24 cellular contexts compared by ENCODE assay signal in the genomic region with DNA sequence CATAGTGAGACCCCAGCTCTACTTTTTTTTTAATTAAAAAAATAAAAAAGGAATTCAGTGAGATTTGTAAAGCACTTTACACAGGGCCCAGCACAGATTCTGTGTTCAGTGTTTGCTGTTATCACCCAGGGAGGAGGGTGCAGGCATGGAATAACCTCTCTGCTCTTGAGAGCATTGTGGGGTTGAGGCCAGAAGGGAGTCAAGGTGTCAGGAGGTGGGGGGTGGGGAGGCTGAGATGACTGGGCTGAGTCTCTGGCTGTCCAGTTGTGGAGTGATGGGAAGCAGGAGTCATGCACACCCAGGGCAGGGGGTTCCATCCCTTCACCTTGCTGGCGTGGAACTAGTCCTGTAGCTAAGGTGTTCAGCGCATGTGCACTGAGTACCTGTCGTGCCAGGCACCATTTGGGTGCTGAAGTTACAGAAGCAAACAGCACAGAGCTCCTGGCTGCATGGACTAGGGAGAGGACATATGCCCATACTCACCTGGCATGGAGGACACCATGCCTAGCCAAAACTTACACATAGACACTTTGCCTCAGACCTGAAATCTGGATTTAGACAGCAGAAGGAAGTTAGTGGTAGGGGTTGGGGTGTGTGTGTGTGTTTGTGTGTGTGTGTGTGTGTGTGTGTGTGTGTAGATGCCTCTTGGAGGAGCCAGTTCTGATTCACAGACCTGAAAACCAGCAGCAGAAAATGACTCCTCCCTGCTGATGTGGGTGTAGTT.
DNase-seq lines count a peak whose midpoint lies in the region; ATAC-seq and TF ChIP-seq lines count a peak whose summit lies in the region.
"Had no signal": no experiment of that assay in that cellular context is flagged by ENCODE, and none has a peak within 500 bp of the region (broad histone marks: within the 10 kb centered on the region; RNA-seq: fewer than 3 reads in every experiment).

No MANE protein-coding gene starts in this region.

- H3K4me3 ChIP-seq in neural progenitor cell (no peak overlapping the region), Karpas-422 (ENCODE audit: low read length) (no peak overlapping the region)
- H3K4me3 ChIP-seq: cardiac muscle cell, lung, prostate gland, skin epidermis had no signal

- BruUV-seq in Calu3 (replicated peaks; lab: Mats Ljungman, UMichigan), result no TSS peak

- intact Hi-C loops in Calu3 (cut with micrococcal nuclease; ENCODE audit: unreplicated experiment), result no loop called here
- intact Hi-C loops in dendritic cell treated with granulocyte-macrophage colony-stimulating factor and Interleukin-4, amounts not matched to agents 40 ng/mL and 50 ng/mL, for 4 days (cut with micrococcal nuclease), result no loop called here

- H3K27ac Mint-ChIP-seq in Calu3 (ENCODE audit: unreplicated experiment) (peak overlapping the region; percentile 54), neural progenitor cell (peak overlapping the region; percentile 2)
- peak overlapping the region; percentile 44 for H3K27ac Mint-ChIP-seq in dendritic cell treated with granulocyte-macrophage colony-stimulating factor and Interleukin-4, amounts not matched to agents 40 ng/mL and 50 ng/mL, for 4 days
- H3K27ac Mint-ChIP-seq: T-cell had no signal

- H2AFZ ChIP-seq in neural progenitor cell (replicated peaks) (no peak overlapping the region), Karpas-422 (ENCODE audit: low read length) (no peak overlapping the region)

- DNase-seq in Calu3, result no peak
- peak; percentile 18 for DNase-seq in KBM-7
- DNase-seq in neural progenitor cell (ENCODE audit: low spot score), result no peak
- no peak for DNase-seq in stimulated activated CD4-positive, alpha-beta T cell treated with anti-CD3 and anti-CD28 coated beads, Interleukin-2, amount 100 ng/mL, for 48 hours
- no peak for DNase-seq in Karpas-422
- DNase-seq: DMS 273 treated with DMSO at 0.1 percent for 48 hours; effector memory CD4-positive, alpha-beta T cell; GF-D8; GOT3; naive thymus-derived CD4-positive, alpha-beta T cell; NCI-H1048; NCI-H2029; NCI-H524; SHP77; stimulated activated CD4-positive, alpha-beta T cell treated with anti-CD3 and anti-CD28 coated beads, Interleukin-4, amount 100 ng/mL, for 1 hour; substantia nigra; T-cell had no signal

- H3K9ac ChIP-seq in neural progenitor cell, result no peak overlapping the region
- H3K9ac ChIP-seq in Karpas-422 (ENCODE audit: low read length), result no peak overlapping the region

- no peaks in the 10 kb centered on the region for H3K9me3 Mint-ChIP-seq in Calu3 (ENCODE audit: low read depth, unreplicated experiment)
- no peaks in the 10 kb centered on the region for H3K9me3 Mint-ChIP-seq in dendritic cell treated with granulocyte-macrophage colony-stimulating factor and Interleukin-4, amounts not matched to agents 40 ng/mL and 50 ng/mL, for 4 days
- peaks cover 3% of the 10 kb centered on the region for H3K9me3 Mint-ChIP-seq in neural progenitor cell
- H3K9me3 Mint-ChIP-seq: T-cell had no signal

- CTCF ChIA-PET in Calu3 (lab: Charles Lee), result no interaction called here

- TF ChIP-seq CTCF in Calu3 (IDR thresholded peaks at IDR 0.05; ENCODE audit: unreplicated experiment), result no peak
- TF ChIP-seq CTCF in neural progenitor cell (IDR thresholded peaks at IDR 0.05), result no peak

- H3K4me2 ChIP-seq in neural progenitor cell (no peak overlapping the region), Karpas-422 (ENCODE audit: low read depth, low read length, poor library complexity, severe bottlenecking) (no peak overlapping the region)

- H3K4me1 Mint-ChIP-seq in Calu3 (ENCODE audit: low read depth, unreplicated experiment) (no peaks in the 10 kb centered on the region), neural progenitor cell (peaks cover 14% of the 10 kb centered on the region)
- peaks cover 40% of the 10 kb centered on the region for H3K4me1 Mint-ChIP-seq in dendritic cell treated with granulocyte-macrophage colony-stimulating factor and Interleukin-4, amounts not matched to agents 40 ng/mL and 50 ng/mL, for 4 days (ENCODE audit: low read depth)

- H3K36me3 Mint-ChIP-seq in Calu3 (ENCODE audit: insufficient read depth, unreplicated experiment) (peaks cover 43% of the 10 kb centered on the region), neural progenitor cell (peaks cover 3% of the 10 kb centered on the region)
- peaks cover 17% of the 10 kb centered on the region for H3K36me3 Mint-ChIP-seq in dendritic cell treated with granulocyte-macrophage colony-stimulating factor and Interleukin-4, amounts not matched to agents 40 ng/mL and 50 ng/mL, for 4 days (ENCODE audit: low read depth)

- H3K4me3 Mint-ChIP-seq in Calu3 (ENCODE audit: low read depth, unreplicated experiment), result no peak overlapping the region
- no peak overlapping the region for H3K4me3 Mint-ChIP-seq in dendritic cell treated with granulocyte-macrophage colony-stimulating factor and Interleukin-4, amounts not matched to agents 40 ng/mL and 50 ng/mL, for 4 days
- no peak overlapping the region for H3K4me3 Mint-ChIP-seq in neural progenitor cell

- peaks cover 28% of the 10 kb centered on the region for H3K27me3 ChIP-seq in neural progenitor cell
- no peaks in the 10 kb centered on the region for H3K27me3 ChIP-seq in Karpas-422 (ENCODE audit: low read length)

- H3K9me3 ChIP-seq in neural progenitor cell (ENCODE audit: low read depth), result no peaks in the 10 kb centered on the region
- H3K9me3 ChIP-seq in Karpas-422 (ENCODE audit: low read length), result no peaks in the 10 kb centered on the region
- H3K9me3 ChIP-seq: prostate gland had no signal

- no peaks in the 10 kb centered on the region for H3F3A ChIP-seq in neural progenitor cell (ENCODE audit: low read depth)

- H3K27ac ChIP-seq in neural progenitor cell (no peak overlapping the region), Karpas-422 (ENCODE audit: low read length) (no peak overlapping the region)
- H3K27ac ChIP-seq: cardiac muscle cell, HL-60, prostate gland, skin epidermis had no signal

- H3K79me2 ChIP-seq in neural progenitor cell (ENCODE audit: low read depth) (no peaks in the 10 kb centered on the region), Karpas-422 (ENCODE audit: low read length) (no peaks in the 10 kb centered on the region)

- ATAC-seq in GM19397 (IDR thresholded peaks at IDR 0.05; ENCODE audit: unreplicated experiment), result no peak
- ATAC-seq: naive thymus-derived CD4-positive, alpha-beta T cell; T-cell had no signal

- in situ Hi-C loops in KBM-7 (cut with MboI; ENCODE audit: low pct_unique_long_range_greater_than_20kb, low sequenced_read_pairs), result no loop called here

- no peaks in the 10 kb centered on the region for H3K9me2 ChIP-seq in Karpas-422 (replicated peaks; ENCODE audit: insufficient read depth, low read length)

- H3K27me3 Mint-ChIP-seq in Calu3 (ENCODE audit: unreplicated experiment) (peaks cover 18% of the 10 kb centered on the region), neural progenitor cell (ENCODE audit: insufficient read depth, low read depth) (peaks cover 12% of the 10 kb centered on the region)
- peaks cover 24% of the 10 kb centered on the region for H3K27me3 Mint-ChIP-seq in dendritic cell treated with granulocyte-macrophage colony-stimulating factor and Interleukin-4, amounts not matched to agents 40 ng/mL and 50 ng/mL, for 4 days

- no peaks in the 10 kb centered on the region for H4K20me1 ChIP-seq in neural progenitor cell (ENCODE audit: low read depth)
- H4K20me1 ChIP-seq in Karpas-422 (ENCODE audit: insufficient read depth, low read depth, low read length), result peaks cover 4% of the 10 kb centered on the region; the same call in 1 of the 2 replicates

- H3K36me3 ChIP-seq in neural progenitor cell (no peaks in the 10 kb centered on the region), Karpas-422 (ENCODE audit: insufficient read depth, low read length) (peaks cover 5% of the 10 kb centered on the region; the same call in 1 of the 2 replicates)
- H3K36me3 ChIP-seq: cardiac muscle cell, prostate gland had no signal

- H3K4me1 ChIP-seq in neural progenitor cell, result no peaks in the 10 kb centered on the region
- H3K4me1 ChIP-seq in Karpas-422 (ENCODE audit: low read length), result peaks cover 16% of the 10 kb centered on the region

Comparison
In these comparisons a context has a peak if more than half of its experiments do, and no peak if none do; other contexts are left out.
1. H3K27ac Mint-ChIP-seq: peak in every context shown above with its lines; median percentile 54 in Calu3; 44 in dendritic cell treated with granulocyte-macrophage colony-stimulating factor and Interleukin-4, amounts not matched to agents 40 ng/mL and 50 ng/mL, for 4 days; 2 in neural progenitor cell.